In genomic region chr17:64787921-64788271, GRCh38 we compare ENCODE assay signal across 11 cellular contexts.
"Had no signal": no experiment of that assay in that cellular context is flagged by ENCODE, and none has a peak within 500 bp of the region (broad histone marks: within the 10 kb centered on the region; RNA-seq: fewer than 3 reads in every experiment).

No MANE protein-coding gene starts in this region.

- H3K36me3 ChIP-seq: breast epithelium, ovary had no signal

- H3K27me3 ChIP-seq: breast epithelium, dorsolateral prefrontal cortex, ovary had no signal

- H3K27me3 Mint-ChIP-seq: activated CD4-positive, alpha-beta T cell treated with anti-CD3 and anti-CD28 coated beads for 36 hours; T-cell had no signal

- H3K4me1 Mint-ChIP-seq: neural crest cell had no signal

- ATAC-seq: activated CD4-positive, alpha-beta T cell treated with anti-CD3 and anti-CD28 coated beads for 36 hours; heart right ventricle; T-cell had no signal

- H3K27ac Mint-ChIP-seq: activated CD4-positive, alpha-beta T cell treated with anti-CD3 and anti-CD28 coated beads for 36 hours; T-cell had no signal

- H3K4me1 ChIP-seq: breast epithelium, tibial nerve had no signal

- H3K9me3 ChIP-seq: breast epithelium, heart right ventricle, ovary, tibial nerve had no signal

- H3K4me3 Mint-ChIP-seq: activated CD4-positive, alpha-beta T cell treated with anti-CD3 and anti-CD28 coated beads for 36 hours; neural crest cell; T-cell had no signal

- H3K9me3 Mint-ChIP-seq: neural crest cell, T-cell had no signal

- H3K4me3 ChIP-seq: breast epithelium, dorsolateral prefrontal cortex, heart right ventricle, ovary, tibial nerve had no signal

- DNase-seq: activated CD4-positive, alpha-beta T cell treated with anti-CD3 and anti-CD28 coated beads for 36 hours; foreskin melanocyte; heart right ventricle; mesendoderm; ovary; T-cell had no signal

- H3K27ac ChIP-seq: breast epithelium, dorsolateral prefrontal cortex, heart right ventricle, ovary, tibial nerve, VCaP had no signal
